In genomic region chr4:26830016-26830415, GRCh38 we compare ENCODE assay signal across 31 cellular contexts.
"Had no signal": no experiment of that assay in that cellular context is flagged by ENCODE, and none has a peak within 500 bp of the region (broad histone marks: within the 10 kb centered on the region; RNA-seq: fewer than 3 reads in every experiment).

No MANE protein-coding gene starts in this region.

- ATAC-seq: activated CD8-positive, alpha-beta T cell treated with anti-CD3 and anti-CD28 coated beads for 36 hours; Panc1; T-cell; T-helper 17 cell had no signal

- FAIRE-seq: astrocyte, bronchial epithelial cell had no signal

- H3K9me2 ChIP-seq: SK-N-SH had no signal

- H3K27me3 ChIP-seq: MG63, SJSA1 had no signal

- H3K36me3 ChIP-seq: MG63, SJSA1 had no signal

- H3K27ac ChIP-seq: SJSA1, VCaP had no signal

- H3K9me3 ChIP-seq: MG63, SJSA1, SK-N-SH had no signal

- DNase-seq: activated B cell treated with CpG ODN at 0.5 μM for 24 hours; activated CD4-positive, alpha-beta T cell treated with anti-CD3 and anti-CD28 coated beads for 48 hours; activated CD4-positive, alpha-beta T cell treated with anti-CD3 and anti-CD28 coated beads, Interleukin-2, amount 50 U/mL, for 4 hours; activated CD4-positive, CD25-positive, alpha-beta regulatory T cell treated with anti-CD3 and anti-CD28 coated beads, Interleukin-2, amount 50 U/mL, for 72 hours; activated CD8-positive, alpha-beta T cell treated with anti-CD3 and anti-CD28 coated beads for 36 hours; activated gamma-delta T cell; activated naive CD4-positive, alpha-beta T cell treated with Interleukin-2 at 50 U/mL for 16 hours; activated naive CD8-positive, alpha-beta T cell treated with anti-CD3 and anti-CD28 coated beads, Interleukin-2, amount 10 ng/mL, durations not matched to agents 7 days and 5 days; activated T-cell treated with anti-CD3 and anti-CD28 coated beads, Interleukin-2, amount 50 U/mL, for 24 hours; amygdala; caudate nucleus; cerebellar nuclear complex; cortex of kidney; Kasumi-1; MG63; NCI-H1092; NCI-H1436 treated with DMSO at 0.1 percent for 48 hours; NCI-H1694 treated with DMSO at 0.1 percent for 48 hours; NCI-H2029; NCI-H345; NCI-H526; NCI-H748 treated with DMSO at 0.1 percent for 48 hours; SHP77 treated with DMSO at 0.1 percent for 48 hours; SK-N-SH; T-cell; T-helper 17 cell had no signal

- H3K4me2 ChIP-seq: SK-N-SH had no signal

- H3K4me1 ChIP-seq: SJSA1 had no signal

- H3K9ac ChIP-seq: SK-N-SH had no signal

- H3K4me3 ChIP-seq: MG63, SJSA1 had no signal
